In genomic region chr20:54350415-54350814, GRCh38 we compare ENCODE assay signal across 20 cellular contexts.
DNase-seq lines count a peak whose midpoint lies in the region; ATAC-seq and TF ChIP-seq lines count a peak whose summit lies in the region.
"Had no signal": no experiment of that assay in that cellular context is flagged by ENCODE, and none has a peak within 500 bp of the region (broad histone marks: within the 10 kb centered on the region; RNA-seq: fewer than 3 reads in every experiment).

No MANE protein-coding gene starts in this region.

- peaks cover 0 to 1% of the 10 kb centered on the region in 2 donors for H3K9me3 Mint-ChIP-seq in activated T-cell treated with anti-CD3 and anti-CD28 coated beads, Interleukin-2, amount 50 U/mL, for 72 hours

- H3K36me3 ChIP-seq in PC-9 (ENCODE audit: low read depth) (no peaks in the 10 kb centered on the region), fibroblast of lung (ENCODE audit: control insufficient read depth, insufficient read depth, low read length) (no peaks in the 10 kb centered on the region), upper lobe of right lung (no peaks in the 10 kb centered on the region)
- H3K36me3 ChIP-seq: stomach, uterus had no signal

- peak overlapping the region; percentile 10 to 12 for H3K4me3 Mint-ChIP-seq in activated T-cell treated with anti-CD3 and anti-CD28 coated beads, Interleukin-2, amount 50 U/mL, for 72 hours
- H3K4me3 Mint-ChIP-seq: naive B cell had no signal

- peaks cover 0 to 2% of the 10 kb centered on the region in 2 donors for H3K36me3 Mint-ChIP-seq in activated T-cell treated with anti-CD3 and anti-CD28 coated beads, Interleukin-2, amount 50 U/mL, for 72 hours (ENCODE audit: insufficient read depth in 2 of 2)
- H3K36me3 Mint-ChIP-seq: naive B cell had no signal

- intact Hi-C loops in PC-9 (cut with micrococcal nuclease; ENCODE audit: unreplicated experiment), result no loop called here
- intact Hi-C loops in upper lobe of right lung (cut with DNase I), result no loop called here

- peaks cover 6% of the 10 kb centered on the region for H3K4me1 Mint-ChIP-seq in activated T-cell treated with anti-CD3 and anti-CD28 coated beads, Interleukin-2, amount 50 U/mL, for 72 hours (ENCODE audit: low read depth)
- H3K4me1 Mint-ChIP-seq: naive B cell had no signal

- peak in 1 of 2 donors; percentile 20 for ATAC-seq in activated T-cell treated with anti-CD3 and anti-CD28 coated beads, Interleukin-2, amount 50 U/mL, for 72 hours (replicated peaks in 1 of 2)
- ATAC-seq in upper lobe of right lung, result peak; percentile 47
- ATAC-seq: body of pancreas, esophagus mucosa had no signal

- 0 out of 2 replicates have a peak, but pooled peaks cover 6% of the 10 kb centered on the region for H3F3A ChIP-seq in PC-9 (ENCODE audit: insufficient read depth, low read depth)

- no peaks in the 10 kb centered on the region for H3K79me2 ChIP-seq in PC-9 (ENCODE audit: low read depth)
- H3K79me2 ChIP-seq in fibroblast of lung (ENCODE audit: control insufficient read depth, insufficient read depth, low read length), result no peaks in the 10 kb centered on the region

- CTCF ChIA-PET in PC-9 (lab: Charles Lee), result no interaction called here

- peak overlapping the region; percentile 67 for H3K27ac Mint-ChIP-seq in activated T-cell treated with anti-CD3 and anti-CD28 coated beads, Interleukin-2, amount 50 U/mL, for 72 hours
- H3K27ac Mint-ChIP-seq: naive B cell had no signal

- DNase-seq in activated T-cell treated with anti-CD3 and anti-CD28 coated beads, Interleukin-2, amount 50 U/mL, for 72 hours, result no peak
- DNase-seq in activated T-cell treated with anti-CD3 and anti-CD28 coated beads for 4 hours, result no peak
- no peak for DNase-seq in PC-9
- DNase-seq in fibroblast of lung (ENCODE audit: low read depth in 2 of 2), result peak; percentile 50 to 56
- no peak for DNase-seq in upper lobe of right lung
- DNase-seq in GM13977 (ENCODE audit: low spot score), result no peak
- no peak for DNase-seq in DMS79 (lab: John Stamatoyannopoulos, UW)
- no peak for DNase-seq in SIG-M5 (lab: John Stamatoyannopoulos, UW)
- DNase-seq: activated CD8-positive, alpha-beta memory T cell treated with anti-CD3 and anti-CD28 coated beads for 24 hours; activated gamma-delta T cell treated with Interleukin-2 at 50 U/mL for 16 hours; body of pancreas; Caco-2; dermis blood vessel endothelial cell; GDM1; naive B cell; NCI-H1417 treated with DMSO at 0.1 percent for 48 hours; NCI-H2227 treated with DMSO at 0.1 percent for 48 hours; stomach; uterus had no signal

- H3K4me1 ChIP-seq in PC-9 (replicated peaks; ENCODE audit: insufficient read depth) (peaks cover 22% of the 10 kb centered on the region), fibroblast of lung (ENCODE audit: control insufficient read depth, extremely low read depth, insufficient read depth, low read length) (no peaks in the 10 kb centered on the region), upper lobe of right lung (no peaks in the 10 kb centered on the region)
- H3K4me1 ChIP-seq: body of pancreas, Caco-2, uterus had no signal

- BruUV-seq in PC-9 (replicated peaks; lab: Mats Ljungman, UMichigan), result no TSS peak

- in situ Hi-C loops in GM13977 (cut with MboI; ENCODE audit: low pct_unique_long_range_greater_than_20kb, low sequenced_read_pairs, unreplicated experiment), result no loop called here

- peaks cover 34% of the 10 kb centered on the region for H3K27me3 Mint-ChIP-seq in activated T-cell treated with anti-CD3 and anti-CD28 coated beads, Interleukin-2, amount 50 U/mL, for 72 hours (ENCODE audit: low read depth)

- no peak for TF ChIP-seq CTCF in PC-9 (conservative IDR thresholded peaks at IDR 0.05)
- TF ChIP-seq CTCF in fibroblast of lung (conservative IDR thresholded peaks at IDR 0.05 in 1 of 2, IDR thresholded peaks at IDR 0.05 in 1 of 2; ENCODE audit: low read depth in 1 of 2, low read length in 2 of 2), result no peak
- TF ChIP-seq CTCF in upper lobe of right lung (IDR thresholded peaks at IDR 0.05), result no peak
- no peak for TF ChIP-seq CTCF in GM13977 (IDR thresholded peaks at IDR 0.05; ENCODE audit: extremely low read depth, insufficient read depth, missing control alignments)

- peaks cover 7% of the 10 kb centered on the region; the same call in 1 of the 2 replicates for H3K9me3 ChIP-seq in PC-9 (ENCODE audit: insufficient read depth, low read depth)
- no peaks in the 10 kb centered on the region for H3K9me3 ChIP-seq in fibroblast of lung (ENCODE audit: control insufficient read depth, insufficient read depth, low read depth, low read length)
- H3K9me3 ChIP-seq in upper lobe of right lung, result no peaks in the 10 kb centered on the region
- H3K9me3 ChIP-seq: body of pancreas, Caco-2, stomach, uterus had no signal

- H3K27ac ChIP-seq in PC-9, result no peak overlapping the region
- no peak overlapping the region for H3K27ac ChIP-seq in fibroblast of lung (ENCODE audit: insufficient read depth, low read length)
- H3K27ac ChIP-seq in upper lobe of right lung, result no peak overlapping the region
- H3K27ac ChIP-seq: body of pancreas, stomach, uterus had no signal

- POLR2A ChIA-PET in PC-9 (lab: Charles Lee; ENCODE audit: unreplicated experiment), result no interaction called here

- H4K20me1 ChIP-seq in PC-9 (ENCODE audit: insufficient read depth) (no peaks in the 10 kb centered on the region), fibroblast of lung (ENCODE audit: control insufficient read depth, extremely low read depth, insufficient read depth, low read length) (no peaks in the 10 kb centered on the region)

- 0 out of 2 replicates have a peak overlapping the region, but pooled peaks have one; percentile 46 for H2AFZ ChIP-seq in PC-9
- no peak overlapping the region for H2AFZ ChIP-seq in fibroblast of lung (ENCODE audit: low read length)

- H3K4me2 ChIP-seq in PC-9 (no peak overlapping the region), fibroblast of lung (ENCODE audit: extremely low read depth, insufficient read depth, low read length) (no peak overlapping the region)

- H3K9me2 ChIP-seq in PC-9 (ENCODE audit: insufficient read depth), result no peaks in the 10 kb centered on the region

- H3K4me3 ChIP-seq in PC-9 (no peak overlapping the region), fibroblast of lung (replicated peaks in 1 of 4; ENCODE audit: control extremely low read depth in 1 of 4, insufficient read depth in 1 of 4, low read depth in 3 of 4, low read length in 4 of 4) (no peak overlapping the region), upper lobe of right lung (no peak overlapping the region)
- H3K4me3 ChIP-seq: body of pancreas, stomach, uterus had no signal

- no peak overlapping the region for H3K9ac ChIP-seq in fibroblast of lung (ENCODE audit: insufficient read depth, low read length)

- H3K27me3 ChIP-seq in PC-9 (ENCODE audit: insufficient read depth, low read depth) (no peaks in the 10 kb centered on the region), fibroblast of lung (ENCODE audit: control insufficient read depth, insufficient read depth, low read length) (no peaks in the 10 kb centered on the region), upper lobe of right lung (no peaks in the 10 kb centered on the region)
- H3K27me3 ChIP-seq: body of pancreas, stomach, uterus had no signal

Comparison
In these comparisons a context has a peak if more than half of its experiments do, and no peak if none do; other contexts are left out.
1. DNase-seq: peak in fibroblast of lung (2 of 2); none in activated T-cell treated with anti-CD3 and anti-CD28 coated beads, Interleukin-2, amount 50 U/mL, for 72 hours (0 of 2), activated T-cell treated with anti-CD3 and anti-CD28 coated beads for 4 hours (single experiment), PC-9 (0 of 2), upper lobe of right lung (single experiment), GM13977 (single experiment), DMS79 (single experiment) and SIG-M5 (single experiment).